1 cellular context compared by ENCODE assay signal in genomic region chr3:13895155-13896105, GRCh38.
TF ChIP-seq lines count a peak whose summit lies in the region.

No MANE protein-coding gene starts in this region.

TF ChIP-seq in HepG2, 621 proteins besides CTCF, POLR2A, EP300 and RAD21 (continued from another document and continues in another):
- TF ChIP-seq HIVEP1 (CRISPR knock-in tag; IDR thresholded peaks at IDR 0.05) (no peak), IKZF5 (CRISPR knock-in tag; IDR thresholded peaks at IDR 0.05) (0 out of 2 replicates have a peak, but pooled peaks have one; percentile 25), KDM6A (CRISPR knock-in tag; IDR thresholded peaks at IDR 0.05; ENCODE audit: low read depth) (no peak), ZNF782 (CRISPR knock-in tag; IDR thresholded peaks at IDR 0.05; ENCODE audit: borderline replicate concordance) (no peak), ZNF580 (CRISPR knock-in tag; IDR thresholded peaks at IDR 0.05; ENCODE audit: borderline replicate concordance, low read depth) (0 out of 2 replicates have a peak, but pooled peaks have one; percentile 27), TMF1 (CRISPR knock-in tag; IDR thresholded peaks at IDR 0.05; ENCODE audit: low read depth) (no peak), ZNF644 (CRISPR knock-in tag; IDR thresholded peaks at IDR 0.05; ENCODE audit: low read depth) (no peak), HDAC2 (CRISPR knock-in tag; IDR thresholded peaks at IDR 0.05) (0 out of 2 replicates have a peak, but pooled peaks have one; percentile 14), ESRRA (CRISPR knock-in tag; IDR thresholded peaks at IDR 0.05; ENCODE audit: low read depth) (no peak), RFX3 (CRISPR knock-in tag; IDR thresholded peaks at IDR 0.05) (no peak), PTBP1 (IDR thresholded peaks at IDR 0.05; ENCODE audit: low read depth, low read length, poor library complexity, severe bottlenecking) (no peak), ZNF280B (CRISPR knock-in tag; IDR thresholded peaks at IDR 0.05; ENCODE audit: borderline replicate concordance) (no peak), HINFP (CRISPR knock-in tag; IDR thresholded peaks at IDR 0.05; ENCODE audit: low read depth) (no peak), MED1 (CRISPR knock-in tag; IDR thresholded peaks at IDR 0.05) (no peak), CEBPG (CRISPR knock-in tag; IDR thresholded peaks at IDR 0.05) (0 out of 2 replicates have a peak, but pooled peaks have one; percentile 16), ZNF446 (CRISPR knock-in tag; IDR thresholded peaks at IDR 0.05) (no peak), ZBTB21 (CRISPR knock-in tag; IDR thresholded peaks at IDR 0.05) (no peak), PBX2 (CRISPR knock-in tag; IDR thresholded peaks at IDR 0.05) (no peak), BRD4 (CRISPR knock-in tag; IDR thresholded peaks at IDR 0.05) (no peak), TBX3 (IDR thresholded peaks at IDR 0.05; ENCODE audit: borderline replicate concordance) (no peak), ZBTB14 (CRISPR knock-in tag; IDR thresholded peaks at IDR 0.05) (no peak), HMGXB3 (CRISPR knock-in tag; IDR thresholded peaks at IDR 0.05; ENCODE audit: borderline replicate concordance) (no peak), ZNF567 (CRISPR knock-in tag; IDR thresholded peaks at IDR 0.05; ENCODE audit: borderline replicate concordance) (no peak), ZNF276 (CRISPR knock-in tag; IDR thresholded peaks at IDR 0.05; ENCODE audit: low read depth) (no peak), E2F5 (CRISPR knock-in tag; conservative IDR thresholded peaks at IDR 0.05) (no peak), CSRNP2 (CRISPR knock-in tag; conservative IDR thresholded peaks at IDR 0.05; ENCODE audit: low read depth) (no peak), SIN3B (IDR thresholded peaks at IDR 0.05; ENCODE audit: low read length) (no peak), ZNF687 (CRISPR knock-in tag; IDR thresholded peaks at IDR 0.05) (peak; percentile 65), ZNF652 (CRISPR knock-in tag; IDR thresholded peaks at IDR 0.05; ENCODE audit: borderline replicate concordance, low read depth) (no peak), GTF3A (CRISPR knock-in tag; conservative IDR thresholded peaks at IDR 0.05) (no peak), CCAR2 (optimal IDR thresholded peaks at IDR 0.05; ENCODE audit: low read depth, low read length) (no peak), EED (CRISPR knock-in tag; IDR thresholded peaks at IDR 0.05) (no peak), DDIT3 (CRISPR knock-in tag; IDR thresholded peaks at IDR 0.05) (no peak), PAF1 (CRISPR knock-in tag; IDR thresholded peaks at IDR 0.05) (no peak), ZFP36L1 (CRISPR knock-in tag; IDR thresholded peaks at IDR 0.05) (no peak), MAX (IDR thresholded peaks at IDR 0.05) (peak; percentile 30; the same call in 1 of the 2 replicates), ISX (CRISPR knock-in tag; conservative IDR thresholded peaks at IDR 0.05) (no peak), FOXA1 (IDR thresholded peaks at IDR 0.05) (no peak), FOXA1 (CRISPR knock-in tag; IDR thresholded peaks at IDR 0.05) (no peak), THAP11 (CRISPR knock-in tag; IDR thresholded peaks at IDR 0.05) (peak; percentile 60; the same call in 1 of the 2 replicates), HNRNPLL (IDR thresholded peaks at IDR 0.05; ENCODE audit: low read depth, low read length, poor library complexity, severe bottlenecking) (peak; percentile 17)
